In genomic region chr1:168917796-168918195, GRCh38 we compare ENCODE assay signal across 1 cellular context.
TF ChIP-seq lines count a peak whose summit lies in the region.

No MANE protein-coding gene starts in this region.

TF ChIP-seq in H1, 55 proteins besides CTCF, POLR2A, EP300 and RAD21 (continued from another document):
- no peak for TF ChIP-seq EGR1 (IDR thresholded peaks at IDR 0.05; ENCODE audit: borderline replicate concordance, low read depth, low read length)
- TF ChIP-seq CEBPB (IDR thresholded peaks at IDR 0.05; ENCODE audit: low read depth, low read length) = no peak
- no peak for TF ChIP-seq HDAC6 (IDR thresholded peaks at IDR 0.05; ENCODE audit: low read depth, low read length)
- no peak for TF ChIP-seq SAP30 (IDR thresholded peaks at IDR 0.05; ENCODE audit: insufficient read depth, insufficient replicate concordance, low read length)
- no peak for TF ChIP-seq SP2 (IDR thresholded peaks at IDR 0.05; ENCODE audit: low read length)
